In genomic region chr9:131666779-131667178, GRCh38 we compare ENCODE assay signal across 15 cellular contexts.
DNase-seq lines count a peak whose midpoint lies in the region; ATAC-seq and TF ChIP-seq lines count a peak whose summit lies in the region.
"Had no signal": no experiment of that assay in that cellular context is flagged by ENCODE, and none has a peak within 500 bp of the region (broad histone marks: within the 10 kb centered on the region; RNA-seq: fewer than 3 reads in every experiment).

No MANE protein-coding gene starts in this region.

- POLR2A ChIA-PET in activated CD4-positive, alpha-beta T cell treated with anti-CD3 and anti-CD28 coated beads for 36 hours (lab: Charles Lee) = interaction anchor here (0.9 to 4.7 kb wide), 3 partner anchors 11 to 688 kb away, joined by 3 to 27 read pairs (median 4); partner anchors contain the start of gene SETX
- POLR2A ChIA-PET in activated naive CD8-positive, alpha-beta T cell treated with anti-CD3 and anti-CD28 coated beads, Interleukin-2, amount 10 ng/mL, durations not matched to agents 7 days and 5 days (lab: Charles Lee) = no interaction called here
- POLR2A ChIA-PET in A673 (lab: Charles Lee; ENCODE audit: low non-redundant PET) = no interaction called here

- TF ChIP-seq CTCF in psoas muscle (IDR thresholded peaks at IDR 0.05) (no peak), A673 (conservative IDR thresholded peaks at IDR 0.05; ENCODE audit: low read depth, low read length) (no peak)

- H3K27ac ChIP-seq in psoas muscle = peak overlapping the region; percentile 64
- H3K27ac ChIP-seq in A673 (ENCODE audit: low read depth, low read length, poor library complexity, severe bottlenecking) = no peak overlapping the region
- H3K27ac ChIP-seq: 22Rv1, neutrophil had no signal

- H3K36me3 ChIP-seq in psoas muscle (ENCODE audit: insufficient read depth in 1 of 2, low read depth in 1 of 2) (no peaks in the 10 kb centered on the region), A673 (ENCODE audit: insufficient read depth, low read length, poor library complexity, severe bottlenecking) (no peaks in the 10 kb centered on the region)
- H3K36me3 ChIP-seq: neutrophil had no signal

- H3K4me1 Mint-ChIP-seq in activated CD4-positive, alpha-beta T cell treated with anti-CD3 and anti-CD28 coated beads for 36 hours = peaks cover 95% of the 10 kb centered on the region
- peaks cover 69% of the 10 kb centered on the region for H3K4me1 Mint-ChIP-seq in activated naive CD8-positive, alpha-beta T cell treated with anti-CD3 and anti-CD28 coated beads, Interleukin-2, amount 10 ng/mL, durations not matched to agents 7 days and 5 days

- H3K4me3 Mint-ChIP-seq in activated CD4-positive, alpha-beta T cell treated with anti-CD3 and anti-CD28 coated beads for 36 hours = peak overlapping the region; percentile 76
- H3K4me3 Mint-ChIP-seq in activated naive CD8-positive, alpha-beta T cell treated with anti-CD3 and anti-CD28 coated beads, Interleukin-2, amount 10 ng/mL, durations not matched to agents 7 days and 5 days = no peak overlapping the region

- no peaks in the 10 kb centered on the region for H3K9me3 Mint-ChIP-seq in activated CD4-positive, alpha-beta T cell treated with anti-CD3 and anti-CD28 coated beads for 36 hours (ENCODE audit: low read depth)
- peaks cover 1% of the 10 kb centered on the region for H3K9me3 Mint-ChIP-seq in activated naive CD8-positive, alpha-beta T cell treated with anti-CD3 and anti-CD28 coated beads, Interleukin-2, amount 10 ng/mL, durations not matched to agents 7 days and 5 days

- no peaks in the 10 kb centered on the region for H3K27me3 Mint-ChIP-seq in activated CD4-positive, alpha-beta T cell treated with anti-CD3 and anti-CD28 coated beads for 36 hours
- H3K27me3 Mint-ChIP-seq in activated naive CD8-positive, alpha-beta T cell treated with anti-CD3 and anti-CD28 coated beads, Interleukin-2, amount 10 ng/mL, durations not matched to agents 7 days and 5 days = no peaks in the 10 kb centered on the region

- BruUV-seq in A673 (replicated peaks; lab: Mats Ljungman, UMichigan) = no TSS peak

- intact Hi-C loops in activated CD4-positive, alpha-beta T cell treated with anti-CD3 and anti-CD28 coated beads for 36 hours (cut with DNase I, micrococcal nuclease) = loop anchor here (1.0 to 10.0 kb wide), 7 partner anchors 8 to 1782 kb away; partner anchors contain the start of genes POMT1 (in 2 of the 2), FAM78A (in 1 of the 2), PRRC2B (in 1 of the 2) and SETX (in 1 of the 2)
- intact Hi-C loops in psoas muscle (cut with DNase I) (no loop called here), A673 (cut with micrococcal nuclease; ENCODE audit: unreplicated experiment) (no loop called here)

- CTCF ChIA-PET in activated CD4-positive, alpha-beta T cell treated with anti-CD3 and anti-CD28 coated beads for 36 hours (lab: Charles Lee) = interaction anchor here (0.7 to 3.3 kb wide), 6 partner anchors 8 to 1004 kb away, joined by 3 to 14 read pairs (median 6); partner anchors contain the start of gene RAPGEF1
- CTCF ChIA-PET in A673 (lab: Charles Lee) = no interaction called here

- H3K27ac Mint-ChIP-seq in activated CD4-positive, alpha-beta T cell treated with anti-CD3 and anti-CD28 coated beads for 36 hours = peak overlapping the region; percentile 99
- peak overlapping the region; percentile 67 for H3K27ac Mint-ChIP-seq in activated naive CD8-positive, alpha-beta T cell treated with anti-CD3 and anti-CD28 coated beads, Interleukin-2, amount 10 ng/mL, durations not matched to agents 7 days and 5 days

- H3K4me3 ChIP-seq in psoas muscle = no peak overlapping the region
- no peak overlapping the region for H3K4me3 ChIP-seq in A673 (ENCODE audit: low read depth, low read length, poor library complexity, severe bottlenecking)
- H3K4me3 ChIP-seq: lung had no signal

- H3K9me3 ChIP-seq in psoas muscle = no peaks in the 10 kb centered on the region
- no peaks in the 10 kb centered on the region for H3K9me3 ChIP-seq in A673 (ENCODE audit: low read depth, low read length, poor library complexity, severe bottlenecking)
- H3K9me3 ChIP-seq: neutrophil had no signal

- WGBS in psoas muscle, 3 donors = 94 to 96% (median 94%) methylated on average over 8 of the region's 8 CpGs

- H3K27me3 ChIP-seq in psoas muscle (ENCODE audit: insufficient read depth in 3 of 3, low read length in 2 of 3) = no peaks in the 10 kb centered on the region
- H3K27me3 ChIP-seq in A673 (replicated peaks; ENCODE audit: insufficient read depth, low read depth, low read length, poor library complexity) = no peaks in the 10 kb centered on the region
- H3K27me3 ChIP-seq: neutrophil had no signal

- ATAC-seq in activated CD4-positive, alpha-beta T cell treated with anti-CD3 and anti-CD28 coated beads for 36 hours = no peak
- no peak for ATAC-seq in activated naive CD8-positive, alpha-beta T cell treated with anti-CD3 and anti-CD28 coated beads, Interleukin-2, amount 10 ng/mL, durations not matched to agents 7 days and 5 days (ENCODE audit: low read depth)
- no peak for ATAC-seq in psoas muscle

- H3K36me3 Mint-ChIP-seq in activated CD4-positive, alpha-beta T cell treated with anti-CD3 and anti-CD28 coated beads for 36 hours (ENCODE audit: low read depth) = peaks cover 29% of the 10 kb centered on the region
- peaks cover 15% of the 10 kb centered on the region for H3K36me3 Mint-ChIP-seq in activated naive CD8-positive, alpha-beta T cell treated with anti-CD3 and anti-CD28 coated beads, Interleukin-2, amount 10 ng/mL, durations not matched to agents 7 days and 5 days

- peak; percentile 43 for DNase-seq in activated CD4-positive, alpha-beta T cell treated with anti-CD3 and anti-CD28 coated beads for 36 hours
- no peak for DNase-seq in activated CD4-positive, alpha-beta T cell treated with anti-CD3 and anti-CD28 coated beads, Interleukin-2, amount 50 U/mL, for 1 hour
- DNase-seq in T-helper 1 cell (peak in 4 of 5 donors; percentile 32 to 60 (median 38)), psoas muscle (no peak), A673 (ENCODE audit: low spot score) (no peak), NCI-H2081 treated with DMSO at 0.1 percent for 48 hours (lab: John Stamatoyannopoulos, UW) (no peak)
- DNase-seq in activated naive CD8-positive, alpha-beta T cell treated with anti-CD3 and anti-CD28 coated beads, Interleukin-2, amount 10 ng/mL, durations not matched to agents 7 days and 5 days = no peak
- DNase-seq in stimulated activated CD4-positive, alpha-beta T cell treated with anti-CD3 and anti-CD28 coated beads, Interleukin-4, amount 100 ng/mL, for 1 hour = no peak
- DNase-seq: anterior cingulate cortex, cortex of kidney, NCI-H345, OCI-M1 had no signal

- peaks cover 54% of the 10 kb centered on the region for H3K4me1 ChIP-seq in psoas muscle
- H3K4me1 ChIP-seq in A673 (ENCODE audit: insufficient read depth, low read length, poor library complexity, severe bottlenecking) = peaks cover 30% of the 10 kb centered on the region

Comparison
In these comparisons a context has a peak if more than half of its experiments do, and no peak if none do; other contexts are left out.
1. DNase-seq: peak in activated CD4-positive, alpha-beta T cell treated with anti-CD3 and anti-CD28 coated beads for 36 hours (single experiment) and T-helper 1 cell (4 of 5); none in activated CD4-positive, alpha-beta T cell treated with anti-CD3 and anti-CD28 coated beads, Interleukin-2, amount 50 U/mL, for 1 hour (single experiment), activated naive CD8-positive, alpha-beta T cell treated with anti-CD3 and anti-CD28 coated beads, Interleukin-2, amount 10 ng/mL, durations not matched to agents 7 days and 5 days (single experiment), psoas muscle (0 of 2), stimulated activated CD4-positive, alpha-beta T cell treated with anti-CD3 and anti-CD28 coated beads, Interleukin-4, amount 100 ng/mL, for 1 hour (single experiment), A673 (single experiment) and NCI-H2081 treated with DMSO at 0.1 percent for 48 hours (single experiment).
2. intact Hi-C loops: an anchor here in activated CD4-positive, alpha-beta T cell treated with anti-CD3 and anti-CD28 coated beads for 36 hours (1.0 to 10.0 kb wide); none called in psoas muscle and A673.